ENCODE assay signal across 8 cellular contexts in genomic region chr9:134066546-134066922, GRCh38. TPM values are rescaled to one million over a fixed set of nuclear protein-coding genes. Genes with fewer than 3 reads are reported as not detected.
DNase-seq lines count a peak whose midpoint lies in the region; ATAC-seq, FAIRE-seq and TF ChIP-seq lines count a peak whose summit lies in the region.

No MANE protein-coding gene starts in this region.

- in situ Hi-C loops in astrocyte of the spinal cord (cut with HindIII; ENCODE audit: low sequenced_read_pairs), result no loop called here

- no peak overlapping the region for H3K9ac ChIP-seq in KMS-11

- no peak for FAIRE-seq in D721Med (lab: Jason Lieb, UNC)

- H3K9me3 ChIP-seq in upper lobe of right lung, result no peaks in the 10 kb centered on the region

- peak overlapping the region; percentile 71 for H3K4me2 ChIP-seq in KMS-11

- no peak for TF ChIP-seq POLR2A in lower leg skin (IDR thresholded peaks at IDR 0.05)

- peak; percentile 23 for DNase-seq in D721Med (ENCODE audit: insufficient read length, low spot score)
- no peak for DNase-seq in astrocyte of the spinal cord (ENCODE audit: low read depth, low spot score)
- DNase-seq in lower leg skin (ENCODE audit: low spot score in 2 of 2), result no peak
- peak; percentile 50 for DNase-seq in upper lobe of right lung
- no peak for DNase-seq in NCI-H345 treated with DMSO at 0.1 percent for 48 hours (lab: John Stamatoyannopoulos, UW; ENCODE audit: unreplicated experiment)

- H3K4me3 ChIP-seq in KMS-11 (IDR thresholded peaks at IDR 0.05; ENCODE audit: insufficient read depth, low read depth, low read length) (no peak overlapping the region), astrocyte of the spinal cord (ENCODE audit: low read depth, low read length) (peak overlapping the region; percentile 77), lower leg skin (ENCODE audit: low read depth, poor library complexity, severe bottlenecking) (peak overlapping the region; percentile 64), upper lobe of right lung (peak overlapping the region; percentile 60)

- H3K4me1 ChIP-seq in KMS-11 (ENCODE audit: low read depth, poor library complexity, severe bottlenecking) (peaks cover 3% of the 10 kb centered on the region), upper lobe of right lung (peaks cover 40% of the 10 kb centered on the region)

- intact Hi-C loops in lower leg skin (cut with DNase I; ENCODE audit: low total_unique reads) (no loop called here), upper lobe of right lung (cut with DNase I) (no loop called here)

- H3K27me3 ChIP-seq in KMS-11 (ENCODE audit: insufficient read depth, low read depth) (peaks cover 26% of the 10 kb centered on the region), upper lobe of right lung (no peaks in the 10 kb centered on the region)

- ATAC-seq in upper lobe of right lung, result no peak
- ATAC-seq in GM21619 (IDR thresholded peaks at IDR 0.05; ENCODE audit: unreplicated experiment), result no peak
- ATAC-seq in GM18870 (IDR thresholded peaks at IDR 0.05; ENCODE audit: unreplicated experiment), result no peak

- TF ChIP-seq CTCF in D721Med (IDR thresholded peaks at IDR 0.05; ENCODE audit: insufficient read depth, missing control alignments), result no peak
- no peak for TF ChIP-seq CTCF in KMS-11 (conservative IDR thresholded peaks at IDR 0.05; ENCODE audit: low read depth, low read length)
- TF ChIP-seq CTCF in astrocyte of the spinal cord (IDR thresholded peaks at IDR 0.05; ENCODE audit: low read depth, low read length), result no peak
- TF ChIP-seq CTCF in lower leg skin (IDR thresholded peaks at IDR 0.05), result no peak
- no peak for TF ChIP-seq CTCF in upper lobe of right lung (IDR thresholded peaks at IDR 0.05)

- 0 to 2% methylated on average over 10 of the region's 10 CpGs for WGBS in lower leg skin, 2 donors

- H3K36me3 ChIP-seq in KMS-11 (ENCODE audit: insufficient read depth) (no peaks in the 10 kb centered on the region), upper lobe of right lung (no peaks in the 10 kb centered on the region)

- H3K79me2 ChIP-seq in KMS-11 (ENCODE audit: insufficient read depth, low read depth), result no peaks in the 10 kb centered on the region

- H2AFZ ChIP-seq in KMS-11 (ENCODE audit: low read depth), result no peak overlapping the region

- H4K20me1 ChIP-seq in KMS-11 (ENCODE audit: insufficient read depth), result no peaks in the 10 kb centered on the region

- H3K27ac ChIP-seq in KMS-11 (no peak overlapping the region), upper lobe of right lung (peak overlapping the region; percentile 75)

RNA-seq across cellular contexts. Expression of gene BRD3, which starts 1.3 kb away (rescaled TPM):
- 10 to 100 TPM; 18.5 to 59.9 (median 26.7) TPM for total RNA-seq in lower leg skin
- 38.4 TPM for total RNA-seq in upper lobe of right lung

RNA-seq across cellular contexts. Expression of gene BRD3OS, which starts 41.3 kb away (rescaled TPM):
- 10 to 100 TPM in 1 of 4 donors, 1 to 10 TPM in 3; 2.5 to 11.0 (median 6.4) TPM for total RNA-seq in lower leg skin
- 10.7 TPM for total RNA-seq in upper lobe of right lung

Comparison
In these comparisons a context has a peak if more than half of its experiments do, and no peak if none do; other contexts are left out.
1. DNase-seq: peak in D721Med (single experiment) and upper lobe of right lung (single experiment); none in astrocyte of the spinal cord (single experiment), lower leg skin (0 of 2) and NCI-H345 treated with DMSO at 0.1 percent for 48 hours (single experiment).